12 cellular contexts compared by ENCODE assay signal in genomic region chrX:110409925-110410324, GRCh38. TPM values are rescaled to one million over a fixed set of nuclear protein-coding genes. Genes with fewer than 3 reads are reported as not detected.
A peak's percentile ranks its signal among the peaks of the same experiment; 100 is the strongest.
DNase-seq lines count a peak whose midpoint lies in the region; ATAC-seq and TF ChIP-seq lines count a peak whose summit lies in the region.
"Had no signal": no experiment of that assay in that cellular context is flagged by ENCODE, and none has a peak within 500 bp of the region (broad histone marks: within the 10 kb centered on the region; RNA-seq: fewer than 3 reads in every experiment).

No MANE protein-coding gene starts in this region.

- no peak for TF ChIP-seq CTCF in activated CD8-positive, alpha-beta T cell treated with anti-CD3 and anti-CD28 coated beads for 36 hours (IDR thresholded peaks at IDR 0.05)
- TF ChIP-seq CTCF in PC-9 (conservative IDR thresholded peaks at IDR 0.05) (no peak), epithelial cell of esophagus (IDR thresholded peaks at IDR 0.05; ENCODE audit: insufficient read depth, low read depth, low read length, missing control alignments) (no peak)

- CTCF ChIA-PET in activated CD8-positive, alpha-beta T cell treated with anti-CD3 and anti-CD28 coated beads for 36 hours (lab: Charles Lee) = interaction anchor here (1.1 to 22.7 kb wide), 4 partner anchors 23 to 263 kb away, joined by 3 to 449 read pairs (median 32); no protein-coding TSS in a partner anchor
- CTCF ChIA-PET in activated CD8-positive, alpha-beta T cell treated with anti-CD3 and anti-CD28 coated beads, Interleukin-2, amount 10 ng/mL, durations not matched to agents 7 days and 5 days (lab: Charles Lee) = interaction anchor here (0.8 to 7.2 kb wide), 5 partner anchors 9 to 265 kb away, joined by 3 to 162 read pairs (median 4); no protein-coding TSS in a partner anchor
- CTCF ChIA-PET in PC-9 (lab: Charles Lee) = interaction anchor here (0.7 to 1.9 kb wide), 5 partner anchors 9 to 323 kb away, joined by 3 to 7 read pairs (median 4); no protein-coding TSS in a partner anchor

- POLR2A ChIA-PET in activated CD8-positive, alpha-beta T cell treated with anti-CD3 and anti-CD28 coated beads for 36 hours (lab: Charles Lee) = no interaction called here
- POLR2A ChIA-PET in activated CD8-positive, alpha-beta T cell treated with anti-CD3 and anti-CD28 coated beads, Interleukin-2, amount 10 ng/mL, durations not matched to agents 7 days and 5 days (lab: Charles Lee) = no interaction called here
- POLR2A ChIA-PET in PC-9 (lab: Charles Lee; ENCODE audit: unreplicated experiment) = interaction anchor here (0.8 kb wide), 1 partner anchor 691 kb away, joined by 5 read pairs; no protein-coding TSS in a partner anchor

- peaks cover 21% of the 10 kb centered on the region for H3F3A ChIP-seq in PC-9 (ENCODE audit: insufficient read depth, low read depth)

- peaks cover 32% of the 10 kb centered on the region for H3K4me1 ChIP-seq in PC-9 (replicated peaks; ENCODE audit: insufficient read depth)
- H3K4me1 ChIP-seq: upper lobe of right lung had no signal

- BruUV-seq in PC-9 (replicated peaks; lab: Mats Ljungman, UMichigan) = no TSS peak

- H3K36me3 ChIP-seq in PC-9 (ENCODE audit: low read depth) = no peaks in the 10 kb centered on the region
- H3K36me3 ChIP-seq: upper lobe of right lung had no signal

- no peaks in the 10 kb centered on the region for H3K9me3 Mint-ChIP-seq in activated CD8-positive, alpha-beta T cell treated with anti-CD3 and anti-CD28 coated beads for 36 hours
- H3K9me3 Mint-ChIP-seq in activated CD8-positive, alpha-beta T cell treated with anti-CD3 and anti-CD28 coated beads, Interleukin-2, amount 10 ng/mL, durations not matched to agents 7 days and 5 days (ENCODE audit: insufficient read depth) = no peaks in the 10 kb centered on the region

- H3K4me2 ChIP-seq in PC-9 = peak overlapping the region; percentile 22; the same call in 1 of the 2 replicates

- no peak for ATAC-seq in activated CD8-positive, alpha-beta T cell treated with anti-CD3 and anti-CD28 coated beads for 36 hours
- ATAC-seq in activated CD8-positive, alpha-beta T cell treated with anti-CD3 and anti-CD28 coated beads, Interleukin-2, amount 10 ng/mL, durations not matched to agents 7 days and 5 days = no peak
- ATAC-seq in GM19455 (IDR thresholded peaks at IDR 0.05; ENCODE audit: unreplicated experiment) (no peak), HG02610 (IDR thresholded peaks at IDR 0.05; ENCODE audit: unreplicated experiment) (no peak)
- ATAC-seq: left ventricle myocardium superior, Panc1, upper lobe of right lung had no signal

- H3K27ac ChIP-seq in PC-9 = no peak overlapping the region
- H3K27ac ChIP-seq: upper lobe of right lung had no signal

- H3K9me2 ChIP-seq in PC-9 (ENCODE audit: insufficient read depth) = no peaks in the 10 kb centered on the region

- no peaks in the 10 kb centered on the region for H3K36me3 Mint-ChIP-seq in activated CD8-positive, alpha-beta T cell treated with anti-CD3 and anti-CD28 coated beads for 36 hours (ENCODE audit: low read depth)
- H3K36me3 Mint-ChIP-seq in activated CD8-positive, alpha-beta T cell treated with anti-CD3 and anti-CD28 coated beads, Interleukin-2, amount 10 ng/mL, durations not matched to agents 7 days and 5 days (ENCODE audit: low read depth) = no peaks in the 10 kb centered on the region

- no peaks in the 10 kb centered on the region for H3K27me3 Mint-ChIP-seq in activated CD8-positive, alpha-beta T cell treated with anti-CD3 and anti-CD28 coated beads for 36 hours
- peaks cover 5% of the 10 kb centered on the region for H3K27me3 Mint-ChIP-seq in activated CD8-positive, alpha-beta T cell treated with anti-CD3 and anti-CD28 coated beads, Interleukin-2, amount 10 ng/mL, durations not matched to agents 7 days and 5 days (ENCODE audit: low read depth)

- H4K20me1 ChIP-seq in PC-9 (ENCODE audit: insufficient read depth) = no peaks in the 10 kb centered on the region

- intact Hi-C loops in activated CD8-positive, alpha-beta T cell treated with anti-CD3 and anti-CD28 coated beads for 36 hours (cut with micrococcal nuclease) = loop anchor here (2.0 kb wide), 1 partner anchor 249 kb away; no protein-coding TSS in a partner anchor
- intact Hi-C loops in PC-9 (cut with micrococcal nuclease; ENCODE audit: unreplicated experiment) = loop anchor here (5.0 kb wide), 4 partner anchors 323 to 923 kb away; partner anchors contain the start of gene ACSL4

- no peak overlapping the region for H3K27ac Mint-ChIP-seq in activated CD8-positive, alpha-beta T cell treated with anti-CD3 and anti-CD28 coated beads for 36 hours
- H3K27ac Mint-ChIP-seq in activated CD8-positive, alpha-beta T cell treated with anti-CD3 and anti-CD28 coated beads, Interleukin-2, amount 10 ng/mL, durations not matched to agents 7 days and 5 days = no peak overlapping the region

- no peaks in the 10 kb centered on the region for H3K27me3 ChIP-seq in PC-9 (ENCODE audit: insufficient read depth, low read depth)
- H3K27me3 ChIP-seq: upper lobe of right lung had no signal

- peak; percentile 41 for DNase-seq in activated CD8-positive, alpha-beta T cell treated with anti-CD3 and anti-CD28 coated beads for 36 hours
- no peak for DNase-seq in activated CD8-positive, alpha-beta T cell treated with anti-CD3 and anti-CD28 coated beads, Interleukin-2, amount 10 ng/mL, durations not matched to agents 7 days and 5 days
- DNase-seq in PC-9 = peak in 1 of 2 experiments; percentile 60
- peak; percentile 82 for DNase-seq in epithelial cell of esophagus (ENCODE audit: low read depth)
- peak; percentile 17 to 26 for DNase-seq in stimulated activated CD4-positive, alpha-beta T cell treated with anti-CD3 and anti-CD28 coated beads, Interleukin-2, amount 100 ng/mL, for 24 hours
- DNase-seq in anterior cingulate cortex (lab: John Stamatoyannopoulos, UW) = no peak
- DNase-seq: left ventricle myocardium superior, NCI-H187, upper lobe of right lung had no signal

- H3K4me1 Mint-ChIP-seq in activated CD8-positive, alpha-beta T cell treated with anti-CD3 and anti-CD28 coated beads for 36 hours (ENCODE audit: low read depth) = peaks cover 2% of the 10 kb centered on the region
- H3K4me1 Mint-ChIP-seq in activated CD8-positive, alpha-beta T cell treated with anti-CD3 and anti-CD28 coated beads, Interleukin-2, amount 10 ng/mL, durations not matched to agents 7 days and 5 days (ENCODE audit: low read depth) = no peaks in the 10 kb centered on the region

- H2AFZ ChIP-seq in PC-9 = 0 out of 2 replicates have a peak overlapping the region, but pooled peaks have one; percentile 22

- H3K4me3 ChIP-seq in PC-9 = no peak overlapping the region
- H3K4me3 ChIP-seq in epithelial cell of esophagus (ENCODE audit: low read length) = no peak overlapping the region
- H3K4me3 ChIP-seq: upper lobe of right lung had no signal

- no peak overlapping the region for H3K4me3 Mint-ChIP-seq in activated CD8-positive, alpha-beta T cell treated with anti-CD3 and anti-CD28 coated beads for 36 hours
- no peak overlapping the region for H3K4me3 Mint-ChIP-seq in activated CD8-positive, alpha-beta T cell treated with anti-CD3 and anti-CD28 coated beads, Interleukin-2, amount 10 ng/mL, durations not matched to agents 7 days and 5 days

- no peaks in the 10 kb centered on the region for H3K9me3 ChIP-seq in PC-9 (ENCODE audit: insufficient read depth, low read depth)
- H3K9me3 ChIP-seq: upper lobe of right lung had no signal

- no peaks in the 10 kb centered on the region for H3K79me2 ChIP-seq in PC-9 (ENCODE audit: low read depth)

RNA-seq across cellular contexts. Expression of gene RTL9, which starts 51.3 kb away (rescaled TPM):
- total RNA-seq in activated CD8-positive, alpha-beta T cell treated with anti-CD3 and anti-CD28 coated beads for 36 hours = not detected
- total RNA-seq in activated CD8-positive, alpha-beta T cell treated with anti-CD3 and anti-CD28 coated beads, Interleukin-2, amount 10 ng/mL, durations not matched to agents 7 days and 5 days = not detected
- 0.79 TPM in 1 of 2 replicates, not detected in the other for total RNA-seq in PC-9 (2021)
- total RNA-seq: upper lobe of right lung had no signal

Comparison
In these comparisons a context has a peak if more than half of its experiments do, and no peak if none do; other contexts are left out.
1. DNase-seq: peak in activated CD8-positive, alpha-beta T cell treated with anti-CD3 and anti-CD28 coated beads for 36 hours (single experiment), epithelial cell of esophagus (single experiment) and stimulated activated CD4-positive, alpha-beta T cell treated with anti-CD3 and anti-CD28 coated beads, Interleukin-2, amount 100 ng/mL, for 24 hours (2 of 2); none in activated CD8-positive, alpha-beta T cell treated with anti-CD3 and anti-CD28 coated beads, Interleukin-2, amount 10 ng/mL, durations not matched to agents 7 days and 5 days (single experiment) and anterior cingulate cortex (0 of 58).